In the genomic region with DNA sequence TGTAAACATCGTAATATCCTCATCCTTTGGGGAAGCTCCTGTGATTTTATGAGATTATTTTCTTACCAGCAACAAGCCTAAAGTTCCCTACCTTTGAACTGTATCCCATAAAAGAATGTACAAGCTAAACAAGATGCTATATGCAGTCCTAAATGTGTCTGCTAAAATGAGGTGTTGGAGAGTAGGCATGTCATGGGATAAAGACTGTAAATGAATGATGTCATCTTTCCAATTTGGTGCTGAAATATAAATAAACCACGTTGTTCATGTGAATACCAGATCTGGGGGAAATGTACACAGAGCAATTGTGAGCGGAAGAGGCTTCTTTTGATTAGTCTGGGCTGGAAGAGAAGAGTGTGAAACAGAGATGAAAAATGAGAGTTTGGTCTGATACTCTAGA, we compare ENCODE assay signal across 33 cellular contexts.
DNase-seq lines count a peak whose midpoint lies in the region; ATAC-seq, FAIRE-seq and TF ChIP-seq lines count a peak whose summit lies in the region.
"Had no signal": no experiment of that assay in that cellular context is flagged by ENCODE, and none has a peak within 500 bp of the region (broad histone marks: within the 10 kb centered on the region; RNA-seq: fewer than 3 reads in every experiment).

No MANE protein-coding gene starts in this region.

- no peaks in the 10 kb centered on the region; the same call in 1 of the 2 replicates for H3K4me1 ChIP-seq in GM12878 (ENCODE audit: control insufficient read depth, insufficient read depth, low read length)
- peaks cover 12% of the 10 kb centered on the region for H3K4me1 ChIP-seq in neural progenitor cell
- no peaks in the 10 kb centered on the region for H3K4me1 ChIP-seq in mucosa of descending colon (ENCODE audit: low read depth)
- H3K4me1 ChIP-seq: breast epithelium, colonic mucosa, gastrocnemius medialis, psoas muscle, vagina had no signal

- H4K20me1 ChIP-seq in GM12878 (ENCODE audit: control insufficient read depth, insufficient read depth) = no peaks in the 10 kb centered on the region
- H4K20me1 ChIP-seq in neural progenitor cell (ENCODE audit: low read depth) = no peaks in the 10 kb centered on the region

- H3K36me3 Mint-ChIP-seq in neural progenitor cell = peaks cover 4% of the 10 kb centered on the region
- H3K36me3 Mint-ChIP-seq: activated CD4-positive, alpha-beta memory T cell treated with anti-CD3 and anti-CD28 coated beads for 36 hours; activated naive CD4-positive, alpha-beta T cell treated with anti-CD3 and anti-CD28 coated beads, Interleukin-2, amount 10 ng/mL, durations not matched to agents 7 days and 5 days; IgD-negative memory B cell; immature natural killer cell had no signal

- no peaks in the 10 kb centered on the region for H3K9me3 Mint-ChIP-seq in neural progenitor cell
- H3K9me3 Mint-ChIP-seq: activated CD4-positive, alpha-beta memory T cell treated with anti-CD3 and anti-CD28 coated beads for 36 hours; stimulated activated naive CD8-positive, alpha-beta T cell treated with anti-CD3 and anti-CD28 coated beads, Interleukin-15, Interleukin-2, amounts not matched to agents 100 ng/mL and 50 ng/mL, for 24 hours had no signal

- H3K4me3 Mint-ChIP-seq in neural progenitor cell = no peak overlapping the region
- H3K4me3 Mint-ChIP-seq: activated CD4-positive, alpha-beta memory T cell treated with anti-CD3 and anti-CD28 coated beads for 36 hours; activated naive CD4-positive, alpha-beta T cell treated with anti-CD3 and anti-CD28 coated beads, Interleukin-2, amount 10 ng/mL, durations not matched to agents 7 days and 5 days; IgD-negative memory B cell; immature natural killer cell; stimulated activated naive CD8-positive, alpha-beta T cell treated with anti-CD3 and anti-CD28 coated beads, Interleukin-15, Interleukin-2, amounts not matched to agents 100 ng/mL and 50 ng/mL, for 24 hours had no signal

- CTCF ChIA-PET in GM12878 (lab: Yijun Ruan, JAX) = interaction anchor here (1.2 kb wide), 1 partner anchor 45 kb away, joined by 3 read pairs; no protein-coding TSS in a partner anchor

- DNase-seq in NCI-H2081 (lab: John Stamatoyannopoulos, UW) = peak; percentile 8 to 52
- no peak for DNase-seq in NCI-H2081 treated with DMSO at 0.1 percent for 48 hours (lab: John Stamatoyannopoulos, UW)
- peak; percentile 55 for DNase-seq in NCI-H69 (lab: John Stamatoyannopoulos, UW)
- no peak for DNase-seq in GM12878 (ENCODE audit: low read depth, low spot score)
- no peak for DNase-seq in neural progenitor cell (ENCODE audit: low spot score)
- DNase-seq in medulla oblongata (ENCODE audit: extremely low spot score) = no peak
- no peak for DNase-seq in mucosa of descending colon
- DNase-seq in NCI-H2171 treated with DMSO at 0.1 percent for 48 hours (lab: John Stamatoyannopoulos, UW) = no peak
- DNase-seq: activated CD4-positive, alpha-beta memory T cell treated with anti-CD3 and anti-CD28 coated beads for 36 hours; activated CD4-positive, CD25-positive, alpha-beta regulatory T cell treated with anti-CD3 and anti-CD28 coated beads, Interleukin-2, amount 50 U/mL, for 72 hours; activated CD8-positive, alpha-beta memory T cell treated with anti-CD3 and anti-CD28 coated beads, Interleukin-2, amount 50 U/mL, for 4 hours; activated naive CD4-positive, alpha-beta T cell treated with anti-CD3 and anti-CD28 coated beads, Interleukin-2, amount 10 ng/mL, durations not matched to agents 7 days and 5 days; colonic mucosa; effector memory CD4-positive, alpha-beta T cell; gastrocnemius medialis; GOT3; hypothalamus; immature natural killer cell; NCI-H1105 treated with DMSO at 0.1 percent for 48 hours; NCI-H82; psoas muscle; T-helper 2 cell had no signal

- H3F3A ChIP-seq in neural progenitor cell (ENCODE audit: low read depth) = no peaks in the 10 kb centered on the region

- H3K4me2 ChIP-seq in GM12878 (ENCODE audit: control insufficient read depth, insufficient read depth) (no peak overlapping the region), neural progenitor cell (no peak overlapping the region)

- no peak for TF ChIP-seq POLR2A in GM12878 (IDR thresholded peaks at IDR 0.05; ENCODE audit: low read depth, low read length)

- no peak overlapping the region for H3K9ac ChIP-seq in GM12878 (ENCODE audit: control insufficient read depth, insufficient read depth, low read length)
- H3K9ac ChIP-seq in neural progenitor cell = no peak overlapping the region

- POLR2A ChIA-PET in GM12878 (lab: Charles Lee) = no interaction called here

- H3K9me3 ChIP-seq in GM12878 (replicated peaks; ENCODE audit: control insufficient read depth, insufficient read depth, low read length) (no peaks in the 10 kb centered on the region), neural progenitor cell (ENCODE audit: low read depth) (no peaks in the 10 kb centered on the region), mucosa of descending colon (no peaks in the 10 kb centered on the region)
- H3K9me3 ChIP-seq: breast epithelium, colonic mucosa, gastrocnemius medialis, neutrophil, psoas muscle, vagina had no signal

- no TSS peak for BruUV-seq in GM12878 (replicated peaks; lab: Mats Ljungman, UMichigan)

- H3K36me3 ChIP-seq in GM12878 (ENCODE audit: control insufficient read depth in 2 of 2, insufficient read depth in 2 of 2, low read length in 1 of 2) (no peaks in the 10 kb centered on the region), neural progenitor cell (no peaks in the 10 kb centered on the region), mucosa of descending colon (ENCODE audit: low read depth) (no peaks in the 10 kb centered on the region)
- H3K36me3 ChIP-seq: breast epithelium, colonic mucosa, gastrocnemius medialis, neutrophil, vagina had no signal

- no peak overlapping the region for H2AFZ ChIP-seq in GM12878 (ENCODE audit: control insufficient read depth, low read depth, low read length)
- no peak overlapping the region for H2AFZ ChIP-seq in neural progenitor cell (replicated peaks)

- RAD21 ChIA-PET in GM12878 (lab: Charles Lee; ENCODE audit: unreplicated experiment) = no interaction called here

- no peaks in the 10 kb centered on the region for H3K79me2 ChIP-seq in GM12878 (ENCODE audit: control insufficient read depth, insufficient read depth, low read length)
- no peaks in the 10 kb centered on the region for H3K79me2 ChIP-seq in neural progenitor cell (ENCODE audit: low read depth)

- intact Hi-C loops in GM12878 (cut with micrococcal nuclease; ENCODE audit: unreplicated experiment) (no loop called here), mucosa of descending colon (cut with DNase I, micrococcal nuclease) (no loop called here)

- H3K4me3 ChIP-seq in GM12878 (no peak overlapping the region), neural progenitor cell (no peak overlapping the region), mucosa of descending colon (no peak overlapping the region)
- H3K4me3 ChIP-seq: breast epithelium, colonic mucosa, gastrocnemius medialis, psoas muscle, vagina had no signal

- no peak overlapping the region for H3K27ac ChIP-seq in GM12878 (ENCODE audit: control insufficient read depth, insufficient read depth)
- no peak overlapping the region for H3K27ac ChIP-seq in neural progenitor cell
- H3K27ac ChIP-seq: 22Rv1, breast epithelium, colonic mucosa, gastrocnemius medialis, neutrophil, psoas muscle, vagina had no signal

- 28% methylated on average over 3 of the region's 3 CpGs for WGBS in GM12878 (ENCODE audit: insufficient coverage, insufficient replicate concordance, low lambda C conversion rate, missing lambda C conversion rate)

- peaks cover 9% of the 10 kb centered on the region for H3K4me1 Mint-ChIP-seq in neural progenitor cell
- H3K4me1 Mint-ChIP-seq: activated naive CD4-positive, alpha-beta T cell treated with anti-CD3 and anti-CD28 coated beads, Interleukin-2, amount 10 ng/mL, durations not matched to agents 7 days and 5 days; immature natural killer cell had no signal

- no peak for TF ChIP-seq EP300 in GM12878 (IDR thresholded peaks at IDR 0.05; ENCODE audit: borderline replicate concordance in 1 of 2, control insufficient read depth in 1 of 2, low read depth in 2 of 2, low read length in 2 of 2)

- H3K27me3 ChIP-seq in GM12878 (replicated peaks in 1 of 2; ENCODE audit: control insufficient read depth in 2 of 2, insufficient read depth in 2 of 2, low read length in 1 of 2) (no peaks in the 10 kb centered on the region), neural progenitor cell (no peaks in the 10 kb centered on the region)
- H3K27me3 ChIP-seq: breast epithelium, colonic mucosa, neutrophil, vagina had no signal

- H3K27ac Mint-ChIP-seq in neural progenitor cell = peak overlapping the region; percentile 44
- H3K27ac Mint-ChIP-seq: activated CD4-positive, alpha-beta memory T cell treated with anti-CD3 and anti-CD28 coated beads for 36 hours; activated naive CD4-positive, alpha-beta T cell treated with anti-CD3 and anti-CD28 coated beads, Interleukin-2, amount 10 ng/mL, durations not matched to agents 7 days and 5 days; IgD-negative memory B cell; immature natural killer cell; stimulated activated naive CD8-positive, alpha-beta T cell treated with anti-CD3 and anti-CD28 coated beads, Interleukin-15, Interleukin-2, amounts not matched to agents 100 ng/mL and 50 ng/mL, for 24 hours had no signal

- ATAC-seq in GM12878 = no peak
- no peak for ATAC-seq in mucosa of descending colon
- ATAC-seq: esophagus mucosa, gastrocnemius medialis, left lobe of liver, psoas muscle, SK-N-SH treated with all-trans-retinoic acid at 6 μM for 48 hours had no signal

- no peaks in the 10 kb centered on the region for H3K27me3 Mint-ChIP-seq in neural progenitor cell (ENCODE audit: insufficient read depth, low read depth)
- H3K27me3 Mint-ChIP-seq: activated CD4-positive, alpha-beta memory T cell treated with anti-CD3 and anti-CD28 coated beads for 36 hours; activated naive CD4-positive, alpha-beta T cell treated with anti-CD3 and anti-CD28 coated beads, Interleukin-2, amount 10 ng/mL, durations not matched to agents 7 days and 5 days; stimulated activated naive CD8-positive, alpha-beta T cell treated with anti-CD3 and anti-CD28 coated beads, Interleukin-15, Interleukin-2, amounts not matched to agents 100 ng/mL and 50 ng/mL, for 24 hours had no signal

- no peak for TF ChIP-seq CTCF in GM12878 (IDR thresholded peaks at IDR 0.05 in 2 of 3, conservative IDR thresholded peaks at IDR 0.05 in 1 of 3; ENCODE audit: control insufficient read depth in 2 of 3, extremely low read depth in 1 of 3, insufficient read depth in 1 of 3, low read depth in 3 of 3, low read length in 3 of 3)
- no peak for TF ChIP-seq CTCF in neural progenitor cell (IDR thresholded peaks at IDR 0.05)
- TF ChIP-seq CTCF in mucosa of descending colon (IDR thresholded peaks at IDR 0.05) = no peak

- in situ Hi-C loops in GM12878 (cut with MboI) = no loop called here

- TF ChIP-seq RAD21 in GM12878 (IDR thresholded peaks at IDR 0.05; ENCODE audit: insufficient read depth, low read depth, low read length) = no peak

- FAIRE-seq in GM12878 (lab: Jason Lieb, UNC) = no peak
- FAIRE-seq: D721Med, GM12892 had no signal

- SMC1A ChIA-PET in GM12878 (lab: Charles Lee; ENCODE audit: uncharacterized antibody, unreplicated experiment) = interaction anchor here (1.1 kb wide), 2 partner anchors 21 to 40 kb away, joined by 3 read pairs; no protein-coding TSS in a partner anchor

TF ChIP-seq in GM12878, 131 proteins besides CTCF, POLR2A, EP300 and RAD21 (continues in another document):
- no peak for TF ChIP-seq CBFB (IDR thresholded peaks at IDR 0.05; ENCODE audit: low read depth)
- TF ChIP-seq ATF7 (IDR thresholded peaks at IDR 0.05; ENCODE audit: low read depth) = peak; percentile 44; the same call in 1 of the 2 replicates
- no peak for TF ChIP-seq EED (IDR thresholded peaks at IDR 0.05; ENCODE audit: low read depth)

Comparison
In these comparisons a context has a peak if more than half of its experiments do, and no peak if none do; other contexts are left out.
1. DNase-seq: peak in NCI-H2081 (2 of 2) and NCI-H69 (single experiment); none in NCI-H2081 treated with DMSO at 0.1 percent for 48 hours (single experiment), GM12878 (single experiment), neural progenitor cell (single experiment), medulla oblongata (single experiment), mucosa of descending colon (0 of 3) and NCI-H2171 treated with DMSO at 0.1 percent for 48 hours (single experiment).